Comparison of ENCODE assay signal across 7 cellular contexts in the genomic region with DNA sequence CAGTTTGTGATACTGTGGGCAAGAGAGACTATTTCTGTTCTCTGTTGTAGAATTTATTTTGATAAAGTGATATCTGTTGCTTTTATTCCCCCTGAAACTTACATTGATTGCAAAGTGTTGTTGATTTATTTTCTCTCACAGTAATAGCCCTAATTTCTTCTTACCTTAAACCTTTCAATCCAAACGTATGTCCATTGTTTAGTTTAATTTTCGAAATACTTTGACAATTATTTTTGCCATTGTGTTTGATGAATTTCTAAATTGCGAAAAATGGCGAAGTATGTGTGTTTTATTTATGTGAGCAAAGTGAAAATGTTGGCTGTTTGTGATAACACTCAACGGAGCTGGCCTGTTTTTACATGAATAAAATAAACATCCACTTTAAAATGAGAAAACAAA. TPM values are rescaled to one million over a fixed set of nuclear protein-coding genes. Genes with fewer than 3 reads are reported as not detected.
DNase-seq lines count a peak whose midpoint lies in the region; ATAC-seq and TF ChIP-seq lines count a peak whose summit lies in the region.
"Had no signal": no experiment of that assay in that cellular context is flagged by ENCODE, and none has a peak within 500 bp of the region (broad histone marks: within the 10 kb centered on the region; RNA-seq: fewer than 3 reads in every experiment).

No MANE protein-coding gene starts in this region.

- H3K27me3 ChIP-seq in A673 (replicated peaks; ENCODE audit: insufficient read depth, low read depth, low read length, poor library complexity) (no peaks in the 10 kb centered on the region), layer of hippocampus (ENCODE audit: control insufficient read depth, insufficient read depth, low read length) (no peaks in the 10 kb centered on the region)

- BruUV-seq in A673 (replicated peaks; lab: Mats Ljungman, UMichigan) = TSS peak; percentile 95

- peaks cover 11% of the 10 kb centered on the region for H3K4me1 ChIP-seq in A673 (ENCODE audit: insufficient read depth, low read length, poor library complexity, severe bottlenecking)

- no peak overlapping the region for H3K27ac Mint-ChIP-seq in activated CD4-positive, alpha-beta memory T cell treated with anti-CD3 and anti-CD28 coated beads, Interleukin-2, amount 10 ng/mL, durations not matched to agents 7 days and 5 days
- H3K27ac Mint-ChIP-seq in activated CD8-positive, alpha-beta T cell treated with anti-CD3 and anti-CD28 coated beads, Interleukin-2, amount 10 ng/mL, durations not matched to agents 7 days and 5 days = no peak overlapping the region

- CTCF ChIA-PET in A673 (lab: Charles Lee) = no interaction called here
- CTCF ChIA-PET in RWPE1 (lab: Yijun Ruan, JAX) = interaction anchor here (0.6 to 0.9 kb wide), 3 partner anchors 61 to 117 kb away, joined by 3 read pairs; no protein-coding TSS in a partner anchor
- CTCF ChIA-PET in activated CD4-positive, alpha-beta memory T cell treated with anti-CD3 and anti-CD28 coated beads, Interleukin-2, amount 10 ng/mL, durations not matched to agents 7 days and 5 days (lab: Charles Lee) = interaction anchor here (0.7 to 2.5 kb wide), 12 partner anchors 9 to 1695 kb away, joined by 3 to 13 read pairs (median 4); partner anchors contain the start of genes ZKSCAN4 and ZKSCAN8
- CTCF ChIA-PET in activated CD8-positive, alpha-beta T cell treated with anti-CD3 and anti-CD28 coated beads, Interleukin-2, amount 10 ng/mL, durations not matched to agents 7 days and 5 days (lab: Charles Lee) = interaction anchor here (0.7 to 3.1 kb wide), 10 partner anchors 14 to 162 kb away, joined by 3 to 20 read pairs (median 4); partner anchors contain the start of genes PGBD1, ZKSCAN3 and ZKSCAN4

- H3K4me3 ChIP-seq in A673 (ENCODE audit: low read depth, low read length, poor library complexity, severe bottlenecking) = peak overlapping the region; percentile 69

- POLR2A ChIA-PET in A673 (lab: Charles Lee; ENCODE audit: low non-redundant PET) = no interaction called here
- POLR2A ChIA-PET in RWPE1 (lab: Yijun Ruan, JAX; ENCODE audit: low non-redundant PET) = interaction anchor here (0.6 to 2.0 kb wide), 3 partner anchors 14 to 86 kb away, joined by 4 read pairs; partner anchors contain the start of gene ZKSCAN4
- POLR2A ChIA-PET in activated CD4-positive, alpha-beta memory T cell treated with anti-CD3 and anti-CD28 coated beads, Interleukin-2, amount 10 ng/mL, durations not matched to agents 7 days and 5 days (lab: Charles Lee) = interaction anchor here (0.8 to 2.9 kb wide), 13 partner anchors 11 to 399 kb away, joined by 3 to 32 read pairs (median 8); partner anchors contain the start of genes ZKSCAN3, ZKSCAN4, ZKSCAN8 and ZSCAN16
- POLR2A ChIA-PET in activated CD8-positive, alpha-beta T cell treated with anti-CD3 and anti-CD28 coated beads, Interleukin-2, amount 10 ng/mL, durations not matched to agents 7 days and 5 days (lab: Charles Lee) = interaction anchor here (0.9 to 4.0 kb wide), 12 partner anchors 13 to 373 kb away, joined by 3 to 27 read pairs (median 6); partner anchors contain the start of genes PGBD1, ZKSCAN3, ZKSCAN4 and ZKSCAN8

- H3K27ac ChIP-seq in A673 (ENCODE audit: low read depth, low read length, poor library complexity, severe bottlenecking) (peak overlapping the region; percentile 79), RWPE1 (peak overlapping the region; percentile 80), layer of hippocampus (ENCODE audit: low read depth, low read length) (peak overlapping the region; percentile 73)

- no peak for ATAC-seq in activated CD8-positive, alpha-beta T cell treated with anti-CD3 and anti-CD28 coated beads, Interleukin-2, amount 10 ng/mL, durations not matched to agents 7 days and 5 days
- no peak for ATAC-seq in GM21515 (IDR thresholded peaks at IDR 0.05; ENCODE audit: unreplicated experiment)

- H3K27me3 Mint-ChIP-seq in activated CD4-positive, alpha-beta memory T cell treated with anti-CD3 and anti-CD28 coated beads, Interleukin-2, amount 10 ng/mL, durations not matched to agents 7 days and 5 days = peaks cover 7% of the 10 kb centered on the region
- peaks cover 8% of the 10 kb centered on the region for H3K27me3 Mint-ChIP-seq in activated CD8-positive, alpha-beta T cell treated with anti-CD3 and anti-CD28 coated beads, Interleukin-2, amount 10 ng/mL, durations not matched to agents 7 days and 5 days (ENCODE audit: low read depth)

- H3K36me3 Mint-ChIP-seq in activated CD4-positive, alpha-beta memory T cell treated with anti-CD3 and anti-CD28 coated beads, Interleukin-2, amount 10 ng/mL, durations not matched to agents 7 days and 5 days (ENCODE audit: low read depth) = peaks cover 4% of the 10 kb centered on the region
- peaks cover 6% of the 10 kb centered on the region for H3K36me3 Mint-ChIP-seq in activated CD8-positive, alpha-beta T cell treated with anti-CD3 and anti-CD28 coated beads, Interleukin-2, amount 10 ng/mL, durations not matched to agents 7 days and 5 days (ENCODE audit: low read depth)

- H3K36me3 ChIP-seq in A673 (ENCODE audit: insufficient read depth, low read length, poor library complexity, severe bottlenecking) = no peaks in the 10 kb centered on the region

- H3K9me3 Mint-ChIP-seq in activated CD4-positive, alpha-beta memory T cell treated with anti-CD3 and anti-CD28 coated beads, Interleukin-2, amount 10 ng/mL, durations not matched to agents 7 days and 5 days = no peaks in the 10 kb centered on the region
- no peaks in the 10 kb centered on the region for H3K9me3 Mint-ChIP-seq in activated CD8-positive, alpha-beta T cell treated with anti-CD3 and anti-CD28 coated beads, Interleukin-2, amount 10 ng/mL, durations not matched to agents 7 days and 5 days (ENCODE audit: insufficient read depth)
- H3K9me3 Mint-ChIP-seq: neural crest cell had no signal

- no peak for TF ChIP-seq CTCF in A673 (conservative IDR thresholded peaks at IDR 0.05; ENCODE audit: low read depth, low read length)
- TF ChIP-seq CTCF in RWPE1 (conservative IDR thresholded peaks at IDR 0.05; ENCODE audit: low read depth) = no peak

- intact Hi-C loops in A673 (cut with micrococcal nuclease; ENCODE audit: unreplicated experiment) = loop anchor here (2.0 kb wide), 2 partner anchors 14 to 82 kb away; partner anchors contain the start of genes ZKSCAN3 and ZKSCAN4

- no peaks in the 10 kb centered on the region for H3K9me3 ChIP-seq in A673 (ENCODE audit: low read depth, low read length, poor library complexity, severe bottlenecking)

- no peak overlapping the region for H3K4me3 Mint-ChIP-seq in activated CD4-positive, alpha-beta memory T cell treated with anti-CD3 and anti-CD28 coated beads, Interleukin-2, amount 10 ng/mL, durations not matched to agents 7 days and 5 days
- H3K4me3 Mint-ChIP-seq in activated CD8-positive, alpha-beta T cell treated with anti-CD3 and anti-CD28 coated beads, Interleukin-2, amount 10 ng/mL, durations not matched to agents 7 days and 5 days = no peak overlapping the region
- H3K4me3 Mint-ChIP-seq: neural crest cell had no signal

- peaks cover 23% of the 10 kb centered on the region for H3K4me1 Mint-ChIP-seq in activated CD4-positive, alpha-beta memory T cell treated with anti-CD3 and anti-CD28 coated beads, Interleukin-2, amount 10 ng/mL, durations not matched to agents 7 days and 5 days
- H3K4me1 Mint-ChIP-seq in activated CD8-positive, alpha-beta T cell treated with anti-CD3 and anti-CD28 coated beads, Interleukin-2, amount 10 ng/mL, durations not matched to agents 7 days and 5 days (ENCODE audit: low read depth) = peaks cover 15% of the 10 kb centered on the region
- H3K4me1 Mint-ChIP-seq: neural crest cell had no signal

- DNase-seq in A673 (ENCODE audit: low spot score) (no peak), RWPE1 (ENCODE audit: low spot score) (no peak)
- no peak for DNase-seq in activated CD4-positive, alpha-beta memory T cell treated with anti-CD3 and anti-CD28 coated beads, Interleukin-2, amount 10 ng/mL, durations not matched to agents 7 days and 5 days
- no peak for DNase-seq in activated CD8-positive, alpha-beta T cell treated with anti-CD3 and anti-CD28 coated beads, Interleukin-2, amount 10 ng/mL, durations not matched to agents 7 days and 5 days

RNA-seq across cellular contexts. Expression of gene ZSCAN26, which starts 0.4 kb away (rescaled TPM):
- 15.1 and 19.9 TPM in 2 replicates for total RNA-seq in A673 (2021)
- 10 to 100 TPM in 1 of 2 experiments, 1 to 10 TPM in 1; 9.9 to 10.2 TPM for total RNA-seq in activated CD4-positive, alpha-beta memory T cell treated with anti-CD3 and anti-CD28 coated beads, Interleukin-2, amount 10 ng/mL, durations not matched to agents 7 days and 5 days
- total RNA-seq in activated CD8-positive, alpha-beta T cell treated with anti-CD3 and anti-CD28 coated beads, Interleukin-2, amount 10 ng/mL, durations not matched to agents 7 days and 5 days = 1 to 10 TPM; 6.7 to 9.7 TPM

RNA-seq across cellular contexts. Expression of gene NKAPL, which starts 7.5 kb away (rescaled TPM):
- not detected in 2 replicates for total RNA-seq in A673 (2021)
- total RNA-seq in activated CD4-positive, alpha-beta memory T cell treated with anti-CD3 and anti-CD28 coated beads, Interleukin-2, amount 10 ng/mL, durations not matched to agents 7 days and 5 days = not detected
- total RNA-seq in activated CD8-positive, alpha-beta T cell treated with anti-CD3 and anti-CD28 coated beads, Interleukin-2, amount 10 ng/mL, durations not matched to agents 7 days and 5 days = not detected
- total RNA-seq: neural crest cell had no signal

RNA-seq across cellular contexts. Expression of gene ZKSCAN4, which starts 14.5 kb away (rescaled TPM):
- 6.4 and 6.6 TPM in 2 replicates for total RNA-seq in A673 (2021)
- 1 to 10 TPM; 6.3 to 6.6 TPM for total RNA-seq in activated CD4-positive, alpha-beta memory T cell treated with anti-CD3 and anti-CD28 coated beads, Interleukin-2, amount 10 ng/mL, durations not matched to agents 7 days and 5 days
- total RNA-seq in activated CD8-positive, alpha-beta T cell treated with anti-CD3 and anti-CD28 coated beads, Interleukin-2, amount 10 ng/mL, durations not matched to agents 7 days and 5 days = 1 to 10 TPM; 6.9 to 7.7 TPM

RNA-seq across cellular contexts. Expression of gene PGBD1, which starts 14.8 kb away (rescaled TPM):
- 11.3 and 11.6 TPM in 2 replicates for total RNA-seq in A673 (2021)
- total RNA-seq in activated CD4-positive, alpha-beta memory T cell treated with anti-CD3 and anti-CD28 coated beads, Interleukin-2, amount 10 ng/mL, durations not matched to agents 7 days and 5 days = 1 to 10 TPM; 1.8 to 2.0 TPM
- 1 to 10 TPM; 3.6 to 4.0 TPM for total RNA-seq in activated CD8-positive, alpha-beta T cell treated with anti-CD3 and anti-CD28 coated beads, Interleukin-2, amount 10 ng/mL, durations not matched to agents 7 days and 5 days

RNA-seq across cellular contexts. Expression of gene ZSCAN9, which starts 41.5 kb away (rescaled TPM):
- 13.3 and 15.1 TPM in 2 replicates for total RNA-seq in A673 (2021)
- 1 to 10 TPM; 4.9 to 5.6 TPM for total RNA-seq in activated CD4-positive, alpha-beta memory T cell treated with anti-CD3 and anti-CD28 coated beads, Interleukin-2, amount 10 ng/mL, durations not matched to agents 7 days and 5 days
- total RNA-seq in activated CD8-positive, alpha-beta T cell treated with anti-CD3 and anti-CD28 coated beads, Interleukin-2, amount 10 ng/mL, durations not matched to agents 7 days and 5 days = 1 to 10 TPM; 4.1 to 4.5 TPM
